Comparison of ENCODE assay signal across 7 cellular contexts in the genomic region with DNA sequence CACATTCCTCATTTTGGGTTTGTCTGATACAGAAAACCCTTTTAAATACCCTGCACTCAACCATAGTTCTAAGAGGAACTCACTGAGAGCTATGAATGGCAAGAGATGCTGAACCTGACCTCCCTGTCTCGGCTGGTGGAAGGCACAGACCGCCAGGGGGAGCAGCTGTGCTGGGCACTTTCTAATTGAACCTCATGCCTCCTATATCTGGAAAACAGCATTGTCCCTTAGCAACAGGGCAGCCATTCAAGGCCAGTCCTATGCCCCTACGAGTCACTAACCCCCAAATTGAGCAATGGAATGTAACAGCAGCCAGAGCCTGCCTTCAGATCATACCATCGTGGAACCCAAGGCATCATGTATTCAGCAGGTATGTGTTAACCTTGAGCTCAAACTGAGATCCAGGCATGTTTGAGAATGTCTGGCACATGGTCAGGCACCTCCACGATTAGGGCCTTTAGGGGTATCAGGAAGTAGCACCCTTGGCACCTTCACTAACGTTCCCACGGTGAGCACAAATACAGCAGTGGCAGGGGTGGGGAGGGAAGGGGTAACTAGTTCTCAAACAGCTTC. TPM values are rescaled to one million over a fixed set of nuclear protein-coding genes. Genes with fewer than 3 reads are reported as not detected.
DNase-seq lines count a peak whose midpoint lies in the region; ATAC-seq, FAIRE-seq and TF ChIP-seq lines count a peak whose summit lies in the region.

No MANE protein-coding gene starts in this region.

- H3K9me3 Mint-ChIP-seq in activated CD4-positive, alpha-beta T cell treated with anti-CD3 and anti-CD28 coated beads, Interleukin-2, amount 10 ng/mL, durations not matched to agents 7 days and 5 days: no peaks in the 10 kb centered on the region
- H3K9me3 Mint-ChIP-seq in mesothelial cell of epicardium: peaks cover 13% of the 10 kb centered on the region

- no peak overlapping the region for H3K27ac Mint-ChIP-seq in activated CD4-positive, alpha-beta T cell treated with anti-CD3 and anti-CD28 coated beads, Interleukin-2, amount 10 ng/mL, durations not matched to agents 7 days and 5 days
- H3K27ac Mint-ChIP-seq in mesothelial cell of epicardium: peak overlapping the region; percentile 60

- ATAC-seq in HG03108 (IDR thresholded peaks at IDR 0.05; ENCODE audit: unreplicated experiment): peak; percentile 47

- peaks cover 3% of the 10 kb centered on the region for H3K27me3 Mint-ChIP-seq in activated CD4-positive, alpha-beta T cell treated with anti-CD3 and anti-CD28 coated beads, Interleukin-2, amount 10 ng/mL, durations not matched to agents 7 days and 5 days
- no peaks in the 10 kb centered on the region for H3K27me3 Mint-ChIP-seq in mesothelial cell of epicardium (ENCODE audit: low read depth)

- peak; percentile 90 for FAIRE-seq in GM12892 (lab: Jason Lieb, UNC)

- CTCF ChIA-PET in activated CD4-positive, alpha-beta T cell treated with anti-CD3 and anti-CD28 coated beads, Interleukin-2, amount 10 ng/mL, durations not matched to agents 7 days and 5 days (lab: Charles Lee): interaction anchor here (0.6 to 1.3 kb wide), 3 partner anchors 24 to 1457 kb away, joined by 3 to 4 read pairs (median 3); no protein-coding TSS in a partner anchor

- peak; percentile 16 for DNase-seq in GM12892 (ENCODE audit: insufficient read length)
- peak; percentile 27 for DNase-seq in NCI-H524 treated with DMSO at 0.1 percent for 48 hours (lab: John Stamatoyannopoulos, UW)
- peak; percentile 62 for DNase-seq in activated CD4-positive, alpha-beta T cell treated with anti-CD3 and anti-CD28 coated beads, Interleukin-2, amount 10 ng/mL, durations not matched to agents 7 days and 5 days
- DNase-seq in ecto neural progenitor cell (ENCODE audit: low spot score): peak; percentile 60
- DNase-seq in mesothelial cell of epicardium (ENCODE audit: low spot score in 2 of 2, unreplicated experiment in 2 of 2): peak in 1 of 2 experiments; percentile 52
- peak; percentile 32 for DNase-seq in stimulated activated naive CD4-positive, alpha-beta T cell treated with Interleukin-2 at 50 U/mL for 16 hours (lab: John Stamatoyannopoulos, UW)

- peaks cover 14% of the 10 kb centered on the region for H3K4me1 Mint-ChIP-seq in activated CD4-positive, alpha-beta T cell treated with anti-CD3 and anti-CD28 coated beads, Interleukin-2, amount 10 ng/mL, durations not matched to agents 7 days and 5 days
- H3K4me1 Mint-ChIP-seq in mesothelial cell of epicardium: peaks cover 23% of the 10 kb centered on the region

- TF ChIP-seq CTCF in mesothelial cell of epicardium (IDR thresholded peaks at IDR 0.05; ENCODE audit: unreplicated experiment): peak; percentile 62

- H3K4me3 Mint-ChIP-seq in activated CD4-positive, alpha-beta T cell treated with anti-CD3 and anti-CD28 coated beads, Interleukin-2, amount 10 ng/mL, durations not matched to agents 7 days and 5 days: no peak overlapping the region
- H3K4me3 Mint-ChIP-seq in mesothelial cell of epicardium: peak overlapping the region; percentile 5

- TF ChIP-seq POLR2A in GM12892 (IDR thresholded peaks at IDR 0.05; ENCODE audit: low read depth, low read length): no peak

- no peaks in the 10 kb centered on the region for H3K36me3 Mint-ChIP-seq in activated CD4-positive, alpha-beta T cell treated with anti-CD3 and anti-CD28 coated beads, Interleukin-2, amount 10 ng/mL, durations not matched to agents 7 days and 5 days (ENCODE audit: low read depth)
- peaks cover 12% of the 10 kb centered on the region for H3K36me3 Mint-ChIP-seq in mesothelial cell of epicardium

- POLR2A ChIA-PET in activated CD4-positive, alpha-beta T cell treated with anti-CD3 and anti-CD28 coated beads, Interleukin-2, amount 10 ng/mL, durations not matched to agents 7 days and 5 days (lab: Charles Lee): no interaction called here

RNA-seq across cellular contexts. Expression of a gene that starts 5.1 kb away (rescaled TPM):
- 0.83 TPM for polyA plus RNA-seq in GM12892 (2012; ENCODE audit: missing spikeins)
- 1 to 10 TPM; 2.1 to 2.4 TPM for total RNA-seq in activated CD4-positive, alpha-beta T cell treated with anti-CD3 and anti-CD28 coated beads, Interleukin-2, amount 10 ng/mL, durations not matched to agents 7 days and 5 days
- total RNA-seq in mesothelial cell of epicardium: 16.6 to 17.2 TPM (median 16.7 TPM) in 3 replicates

RNA-seq across cellular contexts. Expression of a gene that starts 38.0 kb away (rescaled TPM):
- polyA plus RNA-seq in GM12892 (2012; ENCODE audit: missing spikeins): 0.87 TPM
- total RNA-seq in activated CD4-positive, alpha-beta T cell treated with anti-CD3 and anti-CD28 coated beads, Interleukin-2, amount 10 ng/mL, durations not matched to agents 7 days and 5 days: 1 to 10 TPM; 3.5 to 3.6 TPM
- 52.0 to 54.7 TPM (median 53.0 TPM) in 3 replicates for total RNA-seq in mesothelial cell of epicardium

RNA-seq across cellular contexts. Expression of a gene that starts 55.3 kb away (rescaled TPM):
- polyA plus RNA-seq in GM12892 (2012; ENCODE audit: missing spikeins): not detected
- total RNA-seq in activated CD4-positive, alpha-beta T cell treated with anti-CD3 and anti-CD28 coated beads, Interleukin-2, amount 10 ng/mL, durations not matched to agents 7 days and 5 days: not detected
- 0.60 to 0.67 TPM in 2 of 3 replicates, not detected in the other for total RNA-seq in mesothelial cell of epicardium

Comparison
In these comparisons a context has a peak if more than half of its experiments do, and no peak if none do; other contexts are left out.
1. RNA of a gene that starts 38.0 kb away (total RNA-seq): 52.0 to 54.7 TPM in mesothelial cell of epicardium; 3.5 to 3.6 TPM in activated CD4-positive, alpha-beta T cell treated with anti-CD3 and anti-CD28 coated beads, Interleukin-2, amount 10 ng/mL, durations not matched to agents 7 days and 5 days; every median in the first group is over 10 times any median in the second.